18 cellular contexts compared by ENCODE assay signal in the genomic region with DNA sequence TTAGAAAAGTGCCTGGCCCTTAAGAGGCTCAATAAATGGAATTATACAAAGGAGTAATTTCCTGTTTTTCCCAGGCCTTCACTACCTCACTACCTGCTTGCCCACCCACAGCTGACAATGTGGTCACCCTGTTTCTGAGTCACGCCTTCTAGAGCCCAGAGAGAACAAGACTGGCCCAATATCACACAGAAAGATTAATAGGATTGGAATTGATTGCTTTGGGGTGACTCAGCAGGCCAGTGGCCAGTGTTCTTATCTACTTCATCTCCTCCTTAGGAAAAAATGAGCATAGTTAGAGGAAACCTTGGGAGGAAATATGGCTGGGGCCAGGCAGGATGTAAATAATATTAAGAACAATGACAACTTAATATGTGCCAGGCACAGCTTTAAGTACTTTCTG. TPM values are rescaled to one million over a fixed set of nuclear protein-coding genes. Genes with fewer than 3 reads are reported as not detected.
DNase-seq lines count a peak whose midpoint lies in the region; ATAC-seq, FAIRE-seq and TF ChIP-seq lines count a peak whose summit lies in the region.
"Had no signal": no experiment of that assay in that cellular context is flagged by ENCODE, and none has a peak within 500 bp of the region (broad histone marks: within the 10 kb centered on the region; RNA-seq: fewer than 3 reads in every experiment).

No MANE protein-coding gene starts in this region.

- no peaks in the 10 kb centered on the region for H3K9me3 Mint-ChIP-seq in activated T-cell treated with anti-CD3 and anti-CD28 coated beads, Interleukin-2, amount 50 U/mL, for 4 hours
- H3K9me3 Mint-ChIP-seq: memory B cell had no signal

- no peaks in the 10 kb centered on the region for H3K36me3 ChIP-seq in osteoblast (ENCODE audit: insufficient read depth, low read length)
- H3K36me3 ChIP-seq: colonic mucosa, heart left ventricle, SJCRH30 had no signal

- no peak for FAIRE-seq in RCC 7860 (lab: Jason Lieb, UNC)
- FAIRE-seq: GM12878, H1 had no signal

- H3K4me1 ChIP-seq in osteoblast (ENCODE audit: insufficient read depth, low read length): peaks cover 14% of the 10 kb centered on the region
- H3K4me1 ChIP-seq: colonic mucosa, SJCRH30 had no signal

- no peak overlapping the region for H2AFZ ChIP-seq in osteoblast (ENCODE audit: low read length)

- H3K9me3 ChIP-seq in osteoblast (ENCODE audit: low read depth, low read length): no peaks in the 10 kb centered on the region
- H3K9me3 ChIP-seq: colonic mucosa, heart left ventricle, SJCRH30 had no signal

- H3K4me3 ChIP-seq in choroid plexus epithelial cell (ENCODE audit: low read depth, low read length) (no peak overlapping the region), osteoblast (ENCODE audit: insufficient read depth, low read length) (no peak overlapping the region)
- H3K4me3 ChIP-seq: colonic mucosa, GM12878, heart left ventricle, SJCRH30 had no signal

- peaks cover 23% of the 10 kb centered on the region for H3K27me3 Mint-ChIP-seq in activated T-cell treated with anti-CD3 and anti-CD28 coated beads, Interleukin-2, amount 50 U/mL, for 4 hours (ENCODE audit: low read depth)

- H3K27ac ChIP-seq in osteoblast (ENCODE audit: low read depth, low read length): peak overlapping the region; percentile 38
- H3K27ac ChIP-seq: colonic mucosa, SJCRH30 had no signal

- TF ChIP-seq CTCF in choroid plexus epithelial cell (conservative IDR thresholded peaks at IDR 0.05; ENCODE audit: low read depth, low read length) (no peak), osteoblast (IDR thresholded peaks at IDR 0.05; ENCODE audit: extremely low read depth, low read depth, low read length) (no peak)

- peak; percentile 94 for DNase-seq in ELR (ENCODE audit: low read depth)
- DNase-seq in RCC 7860 (ENCODE audit: low spot score): peak; percentile 89
- peak; percentile 65 for DNase-seq in choroid plexus epithelial cell (ENCODE audit: low read depth)
- DNase-seq in osteoblast (ENCODE audit: insufficient read length, low spot score, missing footprints): no peak
- no peak for DNase-seq in activated T-cell treated with anti-CD3 and anti-CD28 coated beads, Interleukin-2, amount 50 U/mL, for 4 hours
- DNase-seq in NCI-H187 (lab: John Stamatoyannopoulos, UW): no peak
- DNase-seq: activated effector memory CD4-positive, alpha-beta T cell treated with anti-CD3 and anti-CD28 coated beads, Interleukin-2, amount 50 U/mL, for 16 hours; colonic mucosa; COR-L47; heart left ventricle; NCI-H446; SJCRH30; stimulated activated CD4-positive, alpha-beta T cell treated with anti-CD3 and anti-CD28 coated beads, Interleukin-2, amount 100 ng/mL, for 48 hours had no signal

- no peaks in the 10 kb centered on the region for H3K27me3 ChIP-seq in osteoblast (ENCODE audit: insufficient read depth, low read length)
- H3K27me3 ChIP-seq: SJCRH30 had no signal

- H3K4me2 ChIP-seq in osteoblast (ENCODE audit: insufficient read depth, low read length): peak overlapping the region; percentile 7

- peaks cover 8% of the 10 kb centered on the region for H3K4me1 Mint-ChIP-seq in activated T-cell treated with anti-CD3 and anti-CD28 coated beads, Interleukin-2, amount 50 U/mL, for 4 hours (ENCODE audit: low read depth)

- no peak for ATAC-seq in activated T-cell treated with anti-CD3 and anti-CD28 coated beads, Interleukin-2, amount 50 U/mL, for 4 hours
- no peak for ATAC-seq in HG02623 (IDR thresholded peaks at IDR 0.05; ENCODE audit: unreplicated experiment)
- ATAC-seq in HG03469 (IDR thresholded peaks at IDR 0.05; ENCODE audit: unreplicated experiment): no peak
- ATAC-seq: GM12878 had no signal

- no peak overlapping the region for H3K4me3 Mint-ChIP-seq in activated T-cell treated with anti-CD3 and anti-CD28 coated beads, Interleukin-2, amount 50 U/mL, for 4 hours
- H3K4me3 Mint-ChIP-seq: memory B cell had no signal

- no peaks in the 10 kb centered on the region for H4K20me1 ChIP-seq in osteoblast (ENCODE audit: insufficient read depth, low read length)

- no peaks in the 10 kb centered on the region for H3K79me2 ChIP-seq in osteoblast (ENCODE audit: insufficient read depth, low read length)

- no peaks in the 10 kb centered on the region for H3K36me3 Mint-ChIP-seq in activated T-cell treated with anti-CD3 and anti-CD28 coated beads, Interleukin-2, amount 50 U/mL, for 4 hours (ENCODE audit: insufficient read depth)
- H3K36me3 Mint-ChIP-seq: memory B cell had no signal

RNA-seq across cellular contexts. Expression of a gene that starts 4.5 kb away (rescaled TPM):
- total RNA-seq in osteoblast: under 0.01 and 0.36 TPM in 2 replicates
- total RNA-seq in activated T-cell treated with anti-CD3 and anti-CD28 coated beads, Interleukin-2, amount 50 U/mL, for 4 hours: not detected
- total RNA-seq: colonic mucosa, GM12878, SJCRH30 had no signal

Comparison
In these comparisons a context has a peak if more than half of its experiments do, and no peak if none do; other contexts are left out.
1. DNase-seq: peak in ELR (single experiment), RCC 7860 (single experiment) and choroid plexus epithelial cell (single experiment); none in osteoblast (single experiment), activated T-cell treated with anti-CD3 and anti-CD28 coated beads, Interleukin-2, amount 50 U/mL, for 4 hours (single experiment) and NCI-H187 (0 of 2).